Comparison of ENCODE assay signal across 8 cellular contexts in the genomic region with DNA sequence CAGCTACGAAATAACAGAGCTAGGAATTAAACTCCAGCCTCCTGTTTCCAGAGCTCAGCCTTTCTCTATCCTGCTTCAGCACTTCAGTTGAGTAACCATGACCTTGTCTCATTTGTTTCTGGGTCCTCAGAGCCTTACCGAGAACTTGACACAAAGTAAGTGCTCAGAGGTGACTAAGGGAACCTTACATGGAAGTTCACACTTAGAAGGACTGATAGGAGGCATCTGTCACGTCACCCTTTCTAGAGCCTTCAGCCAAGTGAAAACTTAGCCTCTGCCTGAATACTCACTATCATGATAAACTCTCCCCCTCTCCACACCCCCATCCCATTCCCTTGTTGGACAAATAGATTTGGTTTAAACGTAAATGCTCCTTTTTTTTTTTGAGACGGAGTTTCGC. TPM values are rescaled to one million over a fixed set of nuclear protein-coding genes. Genes with fewer than 3 reads are reported as not detected.
DNase-seq lines count a peak whose midpoint lies in the region; ATAC-seq and TF ChIP-seq lines count a peak whose summit lies in the region.

No MANE protein-coding gene starts in this region.

- TF ChIP-seq CTCF in endothelial cell (IDR thresholded peaks at IDR 0.05; ENCODE audit: unreplicated experiment) (no peak), natural killer cell (IDR thresholded peaks at IDR 0.05) (no peak), vagina (IDR thresholded peaks at IDR 0.05) (no peak)

- DNase-seq in Right ventricle myocardium inferior (ENCODE audit: missing footprints) (no peak), cardiac septum (ENCODE audit: low spot score) (no peak), endothelial cell (ENCODE audit: low spot score) (no peak), natural killer cell (no peak), vagina (ENCODE audit: extremely low spot score in 2 of 2) (no peak), left lobe of liver (ENCODE audit: low spot score) (no peak)
- no peak for DNase-seq in activated CD4-positive, alpha-beta T cell treated with anti-CD3 and anti-CD28 coated beads, Interleukin-2, amount 50 U/mL, for 48 hours

- TF ChIP-seq POLR2A in vagina (IDR thresholded peaks at IDR 0.05), result no peak

- H3K9me3 Mint-ChIP-seq in endothelial cell (ENCODE audit: unreplicated experiment) (no peaks in the 10 kb centered on the region), natural killer cell (peaks cover 0 to 2% of the 10 kb centered on the region in 2 donors)

- H3K27me3 ChIP-seq in vagina, result no peaks in the 10 kb centered on the region

- intact Hi-C loops in Right ventricle myocardium inferior (cut with DNase I), result no loop called here
- intact Hi-C loops in cardiac septum (cut with DNase I), result no loop called here
- intact Hi-C loops in natural killer cell (cut with micrococcal nuclease), result no loop called here
- intact Hi-C loops in vagina (cut with DNase I), result no loop called here

- no peaks in the 10 kb centered on the region for H3K36me3 Mint-ChIP-seq in endothelial cell (ENCODE audit: low read depth, unreplicated experiment)
- no peaks in the 10 kb centered on the region for H3K36me3 Mint-ChIP-seq in natural killer cell

- H3K4me1 Mint-ChIP-seq in endothelial cell (ENCODE audit: unreplicated experiment) (peaks cover 24% of the 10 kb centered on the region), natural killer cell (peaks cover 9 to 23% of the 10 kb centered on the region in 2 donors)

- peaks cover 23% of the 10 kb centered on the region for H3K4me1 ChIP-seq in vagina

- H3K36me3 ChIP-seq in vagina, result no peaks in the 10 kb centered on the region

- no peaks in the 10 kb centered on the region for H3K9me3 ChIP-seq in vagina

- peak overlapping the region; percentile 58 to 74 for H3K4me3 ChIP-seq in vagina

- H3K27ac ChIP-seq in vagina, result peak overlapping the region; percentile 85

- peaks cover 7% of the 10 kb centered on the region for H3K27me3 Mint-ChIP-seq in endothelial cell (ENCODE audit: unreplicated experiment)
- H3K27me3 Mint-ChIP-seq in natural killer cell (ENCODE audit: low read depth in 2 of 2), result no peaks in the 10 kb centered on the region

- no peak overlapping the region for H3K4me3 Mint-ChIP-seq in endothelial cell (ENCODE audit: unreplicated experiment)
- H3K4me3 Mint-ChIP-seq in natural killer cell, result peak overlapping the region; percentile 84

- ATAC-seq in Right ventricle myocardium inferior (peak; percentile 19), natural killer cell (no peak), left lobe of liver (no peak), HG03097 (IDR thresholded peaks at IDR 0.05; ENCODE audit: low FRiP score, unreplicated experiment) (no peak)

- H3K27ac Mint-ChIP-seq in endothelial cell (ENCODE audit: unreplicated experiment), result peak overlapping the region; percentile 81
- peak overlapping the region in 1 of 2 donors; percentile 70 for H3K27ac Mint-ChIP-seq in natural killer cell

RNA-seq across cellular contexts. Expression of a gene that starts 9.8 kb away (rescaled TPM):
- 30.4 TPM for total RNA-seq in Right ventricle myocardium inferior
- 46.5 TPM for total RNA-seq in cardiac septum
- total RNA-seq in endothelial cell (ENCODE audit: unreplicated experiment), result 103 TPM
- 10 to 100 TPM; 37.0 to 49.4 (median 39.6) TPM for total RNA-seq in natural killer cell
- 23.8 TPM for total RNA-seq in vagina
- 5.6 TPM for total RNA-seq in left lobe of liver

RNA-seq across cellular contexts. Expression of a gene that starts 38.9 kb away (rescaled TPM):
- 0.11 TPM for total RNA-seq in Right ventricle myocardium inferior
- not detected for total RNA-seq in cardiac septum
- total RNA-seq in endothelial cell (ENCODE audit: unreplicated experiment), result 0.54 TPM
- total RNA-seq in natural killer cell, result not detected
- not detected for total RNA-seq in vagina
- not detected for total RNA-seq in left lobe of liver
